In genomic region chr5:57446966-57447365, GRCh38 we compare ENCODE assay signal across 22 cellular contexts. TPM values are rescaled to one million over a fixed set of nuclear protein-coding genes. Genes with fewer than 3 reads are reported as not detected.
A peak's percentile ranks its signal among the peaks of the same experiment; 100 is the strongest.
DNase-seq lines count a peak whose midpoint lies in the region; ATAC-seq and TF ChIP-seq lines count a peak whose summit lies in the region.
"Had no signal": no experiment of that assay in that cellular context is flagged by ENCODE, and none has a peak within 500 bp of the region (broad histone marks: within the 10 kb centered on the region; RNA-seq: fewer than 3 reads in every experiment).

No MANE protein-coding gene starts in this region.

- peak overlapping the region; percentile 68 for H2BK20ac ChIP-seq in IMR-90 (ENCODE audit: low read depth, low read length)

- H2BK120ac ChIP-seq in IMR-90 (ENCODE audit: low read depth, low read length) = peak overlapping the region; percentile 67; the same call in 1 of the 2 replicates

- H3K4me1 ChIP-seq in IMR-90 (ENCODE audit: control insufficient read depth, insufficient read depth, low read length) (peaks cover 31% of the 10 kb centered on the region), esophagus muscularis mucosa (no peaks in the 10 kb centered on the region)

- ATAC-seq in left cardiac atrium = peak; percentile 35 to 58
- ATAC-seq in Right ventricle myocardium inferior = no peak
- no peak for ATAC-seq in IMR-90 (ENCODE audit: low read depth)
- ATAC-seq: A549, GM12878 had no signal

- no peak overlapping the region for H3K4me2 ChIP-seq in IMR-90 (ENCODE audit: low read depth, low read length)
- H3K4me2 ChIP-seq: A549 had no signal

- dilution Hi-C loops in IMR-90 (cut with HindIII; ENCODE audit: low sequenced_read_pairs, unreplicated experiment) = no loop called here

- H3K27ac ChIP-seq in IMR-90 (ENCODE audit: insufficient read depth, low read length) (no peak overlapping the region), esophagus muscularis mucosa (replicated peaks in 1 of 4) (no peak overlapping the region)
- H3K27ac ChIP-seq: A549; BLaER1 treated with 17β-estradiol and CSF1 and Interleukin-3, amounts not matched to agents 10 nM and 100 nM had no signal

- no peak for TF ChIP-seq POLR2A in IMR-90 (IDR thresholded peaks at IDR 0.05; ENCODE audit: low read depth, low read length)
- TF ChIP-seq POLR2A in esophagus muscularis mucosa (IDR thresholded peaks at IDR 0.05; ENCODE audit: low read depth) = no peak

- peak overlapping the region; percentile 68; the same call in 2 of the 3 replicates for H2BK15ac ChIP-seq in IMR-90 (ENCODE audit: low read depth, low read length)

- peaks cover 18% of the 10 kb centered on the region for H3K9me1 ChIP-seq in IMR-90 (ENCODE audit: insufficient read depth, low read length)

- WGBS in IMR-90 (ENCODE audit: extremely low coverage in 2 of 2, insufficient read length in 1 of 2), 2 experiments = 100% methylated on average over 2 of the region's 2 CpGs; no CpG with 5 or more reads in 1 of the 2 experiments
- WGBS in esophagus muscularis mucosa = 91% methylated on average over 2 of the region's 2 CpGs

- no peak for TF ChIP-seq RAD21 in IMR-90 (IDR thresholded peaks at IDR 0.05; ENCODE audit: low read length)

- H2AK9ac ChIP-seq in IMR-90 (replicated peaks; ENCODE audit: low read depth, low read length, poor library complexity) = no peak overlapping the region

- 0 out of 2 replicates have a peak overlapping the region, but pooled peaks have one; percentile 31 for H4K91ac ChIP-seq in IMR-90 (ENCODE audit: insufficient read depth, low read depth, low read length)

- CTCF ChIA-PET in IMR-90 (lab: Yijun Ruan, JAX) = no interaction called here
- CTCF ChIA-PET in activated naive CD4-positive, alpha-beta T cell treated with anti-CD3 and anti-CD28 coated beads, Interleukin-2, amount 10 ng/mL, durations not matched to agents 7 days and 5 days (lab: Charles Lee) = no interaction called here

- H4K8ac ChIP-seq in IMR-90 (ENCODE audit: low read depth in 2 of 2, low read length in 2 of 2) = peak overlapping the region in 1 of 2 experiments; percentile 8; a peak in 1 of 4 replicates

- DNase-seq in left cardiac atrium (no peak), Right ventricle myocardium inferior (ENCODE audit: missing footprints) (no peak), IMR-90 (no peak), esophagus muscularis mucosa (ENCODE audit: extremely low spot score) (peak; percentile 57)
- no peak for DNase-seq in activated CD4-positive, alpha-beta T cell treated with anti-CD3 and anti-CD28 coated beads, Interleukin-2, amount 50 U/mL, for 1 hour
- no peak for DNase-seq in activated naive CD4-positive, alpha-beta T cell treated with anti-CD3 and anti-CD28 coated beads, Interleukin-2, amount 10 ng/mL, durations not matched to agents 7 days and 5 days
- DNase-seq: 8988T; ACHN; AML-193; BE2C; CD4-positive, alpha-beta T cell; CD8-positive, alpha-beta memory T cell; DMS 273 treated with DMSO at 0.1 percent for 48 hours; DMS79; GDM1; H7 had no signal

- H3K4ac ChIP-seq in IMR-90 (ENCODE audit: low read depth, low read length) = peak overlapping the region; percentile 23; the same call in 1 of the 2 replicates

- H3K4me3 ChIP-seq in IMR-90 (ENCODE audit: insufficient read depth, low read depth, low read length) (no peak overlapping the region), esophagus muscularis mucosa (no peak overlapping the region)
- H3K4me3 ChIP-seq: A549; BLaER1 treated with 17β-estradiol and CSF1 and Interleukin-3, amounts not matched to agents 10 nM and 100 nM; GM12878; GM23248 had no signal

- H3K14ac ChIP-seq in IMR-90 (replicated peaks; ENCODE audit: low read depth, low read length) = no peak overlapping the region

- no peak overlapping the region for H3K27ac Mint-ChIP-seq in activated naive CD4-positive, alpha-beta T cell treated with anti-CD3 and anti-CD28 coated beads, Interleukin-2, amount 10 ng/mL, durations not matched to agents 7 days and 5 days
- H3K27ac Mint-ChIP-seq: CD14-positive monocyte; CD4-positive, alpha-beta T cell; CD8-positive, alpha-beta memory T cell had no signal

- in situ Hi-C loops in IMR-90 (cut with MboI; ENCODE audit: low sequenced_read_pairs) = no loop called here

- TF ChIP-seq EP300 in esophagus muscularis mucosa (IDR thresholded peaks at IDR 0.05) = no peak

- H2BK5ac ChIP-seq in IMR-90 (ENCODE audit: low read depth, low read length, poor library complexity, severe bottlenecking) = no peak overlapping the region

- no peak overlapping the region for H3K9ac ChIP-seq in IMR-90 (ENCODE audit: low read depth, low read length)
- H3K9ac ChIP-seq: BLaER1 treated with 17β-estradiol and CSF1 and Interleukin-3, amounts not matched to agents 10 nM and 100 nM; GM23248 had no signal

- POLR2A ChIA-PET in IMR-90 (lab: Charles Lee; ENCODE audit: unreplicated experiment) = no interaction called here

- H2AFZ ChIP-seq in IMR-90 (replicated peaks; ENCODE audit: low read length, poor library complexity) = no peak overlapping the region
- H2AFZ ChIP-seq: GM23248 had no signal

- H3K4me3 Mint-ChIP-seq in activated naive CD4-positive, alpha-beta T cell treated with anti-CD3 and anti-CD28 coated beads, Interleukin-2, amount 10 ng/mL, durations not matched to agents 7 days and 5 days = no peak overlapping the region
- H3K4me3 Mint-ChIP-seq: CD14-positive monocyte; CD4-positive, alpha-beta T cell; CD8-positive, alpha-beta memory T cell had no signal

- BruUV-seq in IMR-90 (replicated peaks; lab: Mats Ljungman, UMichigan) = no TSS peak

- H3K9me3 ChIP-seq in IMR-90 (ENCODE audit: control insufficient read depth, insufficient read depth, low read length) = no peaks in the 10 kb centered on the region
- no peaks in the 10 kb centered on the region for H3K9me3 ChIP-seq in esophagus muscularis mucosa
- H3K9me3 ChIP-seq: A549, BE2C had no signal

- peak overlapping the region; percentile 62; the same call in 1 of the 2 replicates for H2AK5ac ChIP-seq in IMR-90 (ENCODE audit: low read depth, low read length)

- H3K23ac ChIP-seq in IMR-90 (ENCODE audit: low read depth, low read length) = no peak overlapping the region

- H4K20me1 ChIP-seq in IMR-90 (ENCODE audit: insufficient read depth, low read length) = no peaks in the 10 kb centered on the region
- H4K20me1 ChIP-seq: BLaER1 treated with 17β-estradiol and CSF1 and Interleukin-3, amounts not matched to agents 10 nM and 100 nM had no signal

- H3K36me3 Mint-ChIP-seq in activated naive CD4-positive, alpha-beta T cell treated with anti-CD3 and anti-CD28 coated beads, Interleukin-2, amount 10 ng/mL, durations not matched to agents 7 days and 5 days = no peaks in the 10 kb centered on the region
- H3K36me3 Mint-ChIP-seq: CD14-positive monocyte had no signal

- intact Hi-C loops in left cardiac atrium (cut with DNase I) (no loop called here), Right ventricle myocardium inferior (cut with DNase I) (no loop called here), IMR-90 (cut with micrococcal nuclease) (loop anchor here (5.0 kb wide), 1 partner anchor 45 kb away; no protein-coding TSS in a partner anchor), esophagus muscularis mucosa (cut with DNase I) (no loop called here)

- peaks cover 7% of the 10 kb centered on the region for H3K4me1 Mint-ChIP-seq in activated naive CD4-positive, alpha-beta T cell treated with anti-CD3 and anti-CD28 coated beads, Interleukin-2, amount 10 ng/mL, durations not matched to agents 7 days and 5 days
- H3K4me1 Mint-ChIP-seq: CD14-positive monocyte; CD8-positive, alpha-beta memory T cell had no signal

- H3K36me3 ChIP-seq in IMR-90 (ENCODE audit: control insufficient read depth, insufficient read depth, low read length) (no peaks in the 10 kb centered on the region), esophagus muscularis mucosa (no peaks in the 10 kb centered on the region)
- H3K36me3 ChIP-seq: BE2C; BLaER1 treated with 17β-estradiol and CSF1 and Interleukin-3, amounts not matched to agents 10 nM and 100 nM had no signal

- H3K18ac ChIP-seq in IMR-90 (ENCODE audit: low read depth, low read length) = peak overlapping the region; percentile 1; the same call in 1 of the 2 replicates

- TF ChIP-seq CTCF in IMR-90 (conservative IDR thresholded peaks at IDR 0.05; ENCODE audit: low read depth, low read length) (no peak), esophagus muscularis mucosa (IDR thresholded peaks at IDR 0.05) (no peak)

- no peaks in the 10 kb centered on the region for H3K27me3 ChIP-seq in IMR-90 (ENCODE audit: control insufficient read depth, insufficient read depth, low read length)
- H3K27me3 ChIP-seq in esophagus muscularis mucosa = no peaks in the 10 kb centered on the region
- H3K27me3 ChIP-seq: BE2C; BLaER1 treated with 17β-estradiol and CSF1 and Interleukin-3, amounts not matched to agents 10 nM and 100 nM had no signal

- peaks cover 12% of the 10 kb centered on the region for H3K27me3 Mint-ChIP-seq in activated naive CD4-positive, alpha-beta T cell treated with anti-CD3 and anti-CD28 coated beads, Interleukin-2, amount 10 ng/mL, durations not matched to agents 7 days and 5 days
- H3K27me3 Mint-ChIP-seq: CD4-positive, alpha-beta T cell had no signal

- no peak overlapping the region; the same call in 1 of the 2 replicates for H4K5ac ChIP-seq in IMR-90 (ENCODE audit: low read depth, low read length)

- H3K56ac ChIP-seq in IMR-90 (ENCODE audit: extremely low read depth, insufficient read depth, low read length) = no peak overlapping the region

- H3K79me1 ChIP-seq in IMR-90 (ENCODE audit: low read depth in 1 of 2, low read length in 2 of 2) = peaks cover 0 to 3% of the 10 kb centered on the region in 2 experiments; a peak in 1 of 4 replicates

- no peaks in the 10 kb centered on the region for H3K9me3 Mint-ChIP-seq in activated naive CD4-positive, alpha-beta T cell treated with anti-CD3 and anti-CD28 coated beads, Interleukin-2, amount 10 ng/mL, durations not matched to agents 7 days and 5 days
- H3K9me3 Mint-ChIP-seq: CD4-positive, alpha-beta T cell had no signal

TF ChIP-seq in IMR-90, 13 proteins besides CTCF, POLR2A, EP300 and RAD21 (continues in another document):
- TF ChIP-seq MAFK (IDR thresholded peaks at IDR 0.05; ENCODE audit: low read depth, low read length) (no peak), FOS (IDR thresholded peaks at IDR 0.05; ENCODE audit: low read depth, low read length) (no peak), USF2 (IDR thresholded peaks at IDR 0.05; ENCODE audit: low read depth, low read length) (no peak), NFE2L2 (IDR thresholded peaks at IDR 0.05; ENCODE audit: low read depth, low read length) (no peak)

RNA-seq across cellular contexts. Expression of gene ACTBL2, which starts 35.6 kb away (rescaled TPM):
- total RNA-seq in left cardiac atrium = not detected
- total RNA-seq in Right ventricle myocardium inferior = not detected
- total RNA-seq in IMR-90 (2012; rRNA removed) = 1.6 and 1.7 TPM in 2 replicates
- 0.29 and 0.52 TPM in 2 replicates for polyA plus RNA-seq in IMR-90 (2012; rRNA removed)
- 0.33 and 0.35 TPM in 2 replicates for polyA plus RNA-seq in IMR-90 (2012; cell fraction: cytosol; rRNA removed)
- 0.61 and 1.3 TPM in 2 replicates for polyA plus RNA-seq in IMR-90 (2012; cell fraction: nucleus; rRNA removed; ENCODE audit: low replicate concordance)
- not detected for total RNA-seq in esophagus muscularis mucosa
- total RNA-seq: CD4-positive, alpha-beta T cell; CD8-positive, alpha-beta memory T cell; H1; H7 had no signal
- polyA plus RNA-seq: CD14-positive monocyte; CD8-positive, alpha-beta memory T cell; H1 had no signal

Comparison
In these comparisons a context has a peak if more than half of its experiments do, and no peak if none do; other contexts are left out.
1. ATAC-seq: peak in left cardiac atrium (2 of 2); none in Right ventricle myocardium inferior (single experiment) and IMR-90 (single experiment).